Comparison of ENCODE assay signal across 20 cellular contexts in genomic region chr3:126033051-126033745, GRCh38. TPM values are rescaled to one million over a fixed set of nuclear protein-coding genes. Genes with fewer than 3 reads are reported as not detected.
DNase-seq lines count a peak whose midpoint lies in the region; TF ChIP-seq lines count a peak whose summit lies in the region.
"Had no signal": no experiment of that assay in that cellular context is flagged by ENCODE, and none has a peak within 500 bp of the region (broad histone marks: within the 10 kb centered on the region; RNA-seq: fewer than 3 reads in every experiment).

No MANE protein-coding gene starts in this region.

- no peak overlapping the region for H3K27ac ChIP-seq in coronary artery

- peak overlapping the region; percentile 40 for H3K27ac Mint-ChIP-seq in nephron progenitor cell
- H3K27ac Mint-ChIP-seq: CD14-positive monocyte had no signal

- no peak overlapping the region for H3K4me3 ChIP-seq in coronary artery
- H3K4me3 ChIP-seq: MG63 had no signal

- H3K4me3 Mint-ChIP-seq in nephron progenitor cell, result no peak overlapping the region
- H3K4me3 Mint-ChIP-seq: CD14-positive monocyte had no signal

- no peak for TF ChIP-seq CTCF in coronary artery (IDR thresholded peaks at IDR 0.05)
- no peak for TF ChIP-seq CTCF in nephron progenitor cell (IDR thresholded peaks at IDR 0.05)

- H3K27me3 Mint-ChIP-seq in nephron progenitor cell (ENCODE audit: low read depth, poor library complexity), result no peaks in the 10 kb centered on the region

- peaks cover 13% of the 10 kb centered on the region for H3K4me1 Mint-ChIP-seq in nephron progenitor cell
- H3K4me1 Mint-ChIP-seq: CD14-positive monocyte had no signal

- DNase-seq in activated CD8-positive, alpha-beta memory T cell treated with anti-CD3 and anti-CD28 coated beads for 24 hours, result peak; percentile 15
- no peak for DNase-seq in activated CD8-positive, alpha-beta memory T cell treated with anti-CD3 and anti-CD28 coated beads, Interleukin-2, amount 50 U/mL, for 4 hours
- DNase-seq in coronary artery (ENCODE audit: low spot score) (peak; percentile 22), nephron progenitor cell (no peak), ureter (ENCODE audit: low spot score) (peak; percentile 24), DMS153 (lab: John Stamatoyannopoulos, UW) (no peak), activated gamma-delta T cell (lab: John Stamatoyannopoulos, UW) (no peak), GM19240 (ENCODE audit: insufficient read length, low spot score) (no peak)
- DNase-seq: 8988T; DMS 273 treated with DMSO at 0.1 percent for 48 hours; Kasumi-1; MG63; NCI-H1092; NCI-H1436 treated with DMSO at 0.1 percent for 48 hours; NCI-H2029; NCI-H2171; NCI-H446 treated with DMSO at 0.1 percent for 48 hours; NK-92 treated with Interleukin-12 subunit alpha and Interleukin-12 subunit beta, amount 100 ng/mL, for 24 hours; SHP77 had no signal

- peaks cover 23% of the 10 kb centered on the region for H3K9me3 Mint-ChIP-seq in nephron progenitor cell

- peaks cover 54% of the 10 kb centered on the region for H3K36me3 Mint-ChIP-seq in nephron progenitor cell (ENCODE audit: low read depth)

RNA-seq across cellular contexts. Expression of gene SLC41A3, which starts 50.7 kb away (rescaled TPM):
- 72.0 TPM for total RNA-seq in ureter

Comparison
In these comparisons a context has a peak if more than half of its experiments do, and no peak if none do; other contexts are left out.
1. DNase-seq: peak in activated CD8-positive, alpha-beta memory T cell treated with anti-CD3 and anti-CD28 coated beads for 24 hours (single experiment), coronary artery (single experiment) and ureter (single experiment); none in activated CD8-positive, alpha-beta memory T cell treated with anti-CD3 and anti-CD28 coated beads, Interleukin-2, amount 50 U/mL, for 4 hours (single experiment), nephron progenitor cell (single experiment), DMS153 (single experiment), activated gamma-delta T cell (single experiment) and GM19240 (single experiment).